ENCODE assay signal across 1 cellular context in the genomic region with DNA sequence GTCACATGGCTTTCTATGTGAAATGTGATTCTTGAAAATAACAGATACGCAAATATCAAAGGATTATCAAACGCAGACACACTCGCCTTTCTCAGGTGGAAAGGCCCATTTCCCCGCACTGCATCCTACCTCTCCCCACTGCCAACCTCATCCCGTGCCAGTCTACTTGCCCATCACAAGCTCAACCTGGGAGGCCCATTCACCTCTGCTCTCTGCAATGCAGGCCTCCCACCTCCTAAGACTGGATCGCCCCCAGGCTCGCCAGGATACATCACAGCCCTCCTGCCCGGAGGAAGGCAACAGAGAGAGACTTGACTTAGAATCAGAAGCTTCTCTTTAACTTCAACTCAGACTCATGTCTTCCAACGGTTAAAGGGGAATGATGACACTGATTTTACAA.
TF ChIP-seq lines count a peak whose summit lies in the region.

No MANE protein-coding gene starts in this region.

TF ChIP-seq in A549, 52 proteins besides CTCF, POLR2A, EP300 and RAD21 (continued from another document):
- TF ChIP-seq CEBPB (IDR thresholded peaks at IDR 0.05) (no peak), CBX2 (IDR thresholded peaks at IDR 0.05; ENCODE audit: borderline replicate concordance, low read depth) (no peak), HEYL (CRISPR knock-in tag; IDR thresholded peaks at IDR 0.05) (no peak), GATA3 (IDR thresholded peaks at IDR 0.05; ENCODE audit: borderline replicate concordance) (no peak), RCOR1 (IDR thresholded peaks at IDR 0.05; ENCODE audit: low read depth, low read length) (no peak), EHF (CRISPR knock-in tag; IDR thresholded peaks at IDR 0.05) (no peak), MAZ (IDR thresholded peaks at IDR 0.05; ENCODE audit: borderline replicate concordance, low read depth, low read length) (no peak), JUNB (IDR thresholded peaks at IDR 0.05) (no peak), MYC (IDR thresholded peaks at IDR 0.05; ENCODE audit: borderline replicate concordance, low read length) (no peak)
- TF ChIP-seq, protein P1, sequence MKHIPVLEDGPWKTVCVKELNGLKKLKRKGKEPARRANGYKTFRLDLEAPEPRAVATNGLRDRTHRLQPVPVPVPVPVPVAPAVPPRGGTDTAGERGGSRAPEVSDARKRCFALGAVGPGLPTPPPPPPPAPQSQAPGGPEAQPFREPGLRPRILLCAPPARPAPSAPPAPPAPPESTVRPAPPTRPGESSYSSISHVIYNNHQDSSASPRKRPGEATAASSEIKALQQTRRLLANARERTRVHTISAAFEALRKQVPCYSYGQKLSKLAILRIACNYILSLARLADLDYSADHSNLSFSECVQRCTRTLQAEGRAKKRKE (CRISPR knock-in tag; IDR thresholded peaks at IDR 0.05; ENCODE audit: low read depth): no peak
- TF ChIP-seq, protein P2, sequence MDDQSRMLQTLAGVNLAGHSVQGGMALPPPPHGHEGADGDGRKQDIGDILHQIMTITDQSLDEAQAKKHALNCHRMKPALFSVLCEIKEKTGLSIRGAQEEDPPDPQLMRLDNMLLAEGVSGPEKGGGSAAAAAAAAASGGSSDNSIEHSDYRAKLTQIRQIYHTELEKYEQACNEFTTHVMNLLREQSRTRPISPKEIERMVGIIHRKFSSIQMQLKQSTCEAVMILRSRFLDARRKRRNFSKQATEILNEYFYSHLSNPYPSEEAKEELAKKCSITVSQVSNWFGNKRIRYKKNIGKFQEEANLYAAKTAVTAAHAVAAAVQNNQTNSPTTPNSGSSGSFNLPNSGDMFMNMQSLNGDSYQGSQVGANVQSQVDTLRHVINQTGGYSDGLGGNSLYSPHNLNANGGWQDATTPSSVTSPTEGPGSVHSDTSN (IDR thresholded peaks at IDR 0.05): no peak
- TF ChIP-seq, protein P3, sequence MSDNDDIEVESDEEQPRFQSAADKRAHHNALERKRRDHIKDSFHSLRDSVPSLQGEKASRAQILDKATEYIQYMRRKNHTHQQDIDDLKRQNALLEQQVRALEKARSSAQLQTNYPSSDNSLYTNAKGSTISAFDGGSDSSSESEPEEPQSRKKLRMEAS (IDR thresholded peaks at IDR 0.05): no peak
- TF ChIP-seq, protein P4, sequence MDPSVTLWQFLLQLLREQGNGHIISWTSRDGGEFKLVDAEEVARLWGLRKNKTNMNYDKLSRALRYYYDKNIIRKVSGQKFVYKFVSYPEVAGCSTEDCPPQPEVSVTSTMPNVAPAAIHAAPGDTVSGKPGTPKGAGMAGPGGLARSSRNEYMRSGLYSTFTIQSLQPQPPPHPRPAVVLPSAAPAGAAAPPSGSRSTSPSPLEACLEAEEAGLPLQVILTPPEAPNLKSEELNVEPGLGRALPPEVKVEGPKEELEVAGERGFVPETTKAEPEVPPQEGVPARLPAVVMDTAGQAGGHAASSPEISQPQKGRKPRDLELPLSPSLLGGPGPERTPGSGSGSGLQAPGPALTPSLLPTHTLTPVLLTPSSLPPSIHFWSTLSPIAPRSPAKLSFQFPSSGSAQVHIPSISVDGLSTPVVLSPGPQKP (IDR thresholded peaks at IDR 0.05; ENCODE audit: low read depth, low read length): no peak
